ENCODE assay signal across 21 cellular contexts in genomic region chr3:151775314-151776258, GRCh38. TPM values are rescaled to one million over a fixed set of nuclear protein-coding genes. Genes with fewer than 3 reads are reported as not detected.
DNase-seq lines count a peak whose midpoint lies in the region; ATAC-seq, FAIRE-seq and TF ChIP-seq lines count a peak whose summit lies in the region.
"Had no signal": no experiment of that assay in that cellular context is flagged by ENCODE, and none has a peak within 500 bp of the region (broad histone marks: within the 10 kb centered on the region; RNA-seq: fewer than 3 reads in every experiment).

No MANE protein-coding gene starts in this region.

- TF ChIP-seq POLR2A in A549 (IDR thresholded peaks at IDR 0.05; ENCODE audit: low read length), result no peak

- TF ChIP-seq CTCF in A549 (IDR thresholded peaks at IDR 0.05) (no peak), Calu3 (IDR thresholded peaks at IDR 0.05; ENCODE audit: unreplicated experiment) (no peak), endothelial cell (IDR thresholded peaks at IDR 0.05; ENCODE audit: unreplicated experiment) (no peak)

- peak overlapping the region; percentile 1 to 41; a peak in 2 of 6 replicates for H3K27ac ChIP-seq in A549

- no TSS peak for BruUV-seq in Calu3 (replicated peaks; lab: Mats Ljungman, UMichigan)

- no peak overlapping the region for H3K4me3 Mint-ChIP-seq in Calu3 (ENCODE audit: low read depth, unreplicated experiment)
- no peak overlapping the region for H3K4me3 Mint-ChIP-seq in endothelial cell (ENCODE audit: unreplicated experiment)
- H3K4me3 Mint-ChIP-seq: CD8-positive, alpha-beta T cell; HFFc6 had no signal

- peaks cover 75% of the 10 kb centered on the region for H3K4me1 ChIP-seq in A549
- H3K4me1 ChIP-seq: BE2C had no signal

- H3K27me3 Mint-ChIP-seq in Calu3 (ENCODE audit: unreplicated experiment) (no peaks in the 10 kb centered on the region), endothelial cell (ENCODE audit: unreplicated experiment) (peaks cover 2% of the 10 kb centered on the region)

- DNase-seq in A549 (ENCODE audit: low read depth in 1 of 2, low spot score in 1 of 2), result no peak
- DNase-seq in Calu3, result no peak
- peak; percentile 52 for DNase-seq in NOMO-1 treated with DMSO at 0.1 percent for 48 hours (lab: John Stamatoyannopoulos, UW; ENCODE audit: unreplicated experiment)
- DNase-seq in endothelial cell (ENCODE audit: low spot score), result no peak
- no peak for DNase-seq in NCI-H446 (lab: John Stamatoyannopoulos, UW)
- DNase-seq in HuH-7.5 (ENCODE audit: low spot score), result no peak
- DNase-seq in NCI-H146 treated with DMSO at 0.1 percent for 48 hours (lab: John Stamatoyannopoulos, UW; ENCODE audit: unreplicated experiment), result no peak
- DNase-seq: BE2C; CD8-positive, alpha-beta T cell; HFFc6; MV-4-11; NCI-H146; NCI-H226; NCI-H526; NK-92 treated with Interleukin-12 subunit alpha and Interleukin-12 subunit beta, amount 100 ng/mL, for 24 hours; T-helper 1 cell; T1000 had no signal

- 87% methylated on average over 4 of the region's 4 CpGs for WGBS in A549 (ENCODE audit: missing lambda C conversion rate)

- H3K36me3 Mint-ChIP-seq in Calu3 (ENCODE audit: insufficient read depth, unreplicated experiment) (no peaks in the 10 kb centered on the region), endothelial cell (ENCODE audit: low read depth, unreplicated experiment) (no peaks in the 10 kb centered on the region)
- H3K36me3 Mint-ChIP-seq: CD8-positive, alpha-beta T cell had no signal

- no peaks in the 10 kb centered on the region for H3K9me3 ChIP-seq in A549
- H3K9me3 ChIP-seq: BE2C had no signal

- CTCF ChIA-PET in A549 (lab: Yijun Ruan, JAX) (interaction anchor here (0.5 kb wide), 1 partner anchor 27 kb away, joined by 3 read pairs; no protein-coding TSS in a partner anchor), Calu3 (lab: Charles Lee) (interaction anchor here (0.7 kb wide), 1 partner anchor 419 kb away, joined by 3 read pairs; no protein-coding TSS in a partner anchor)

- H3K4me1 Mint-ChIP-seq in Calu3 (ENCODE audit: low read depth, unreplicated experiment), result peaks cover 31% of the 10 kb centered on the region
- H3K4me1 Mint-ChIP-seq in endothelial cell (ENCODE audit: unreplicated experiment), result peaks cover 11% of the 10 kb centered on the region

- intact Hi-C loops in Calu3 (cut with micrococcal nuclease; ENCODE audit: unreplicated experiment), result no loop called here

- H3K4me3 ChIP-seq in A549, result no peak overlapping the region

- POLR2A ChIA-PET in A549 (lab: Yijun Ruan, JAX), result no interaction called here

- TF ChIP-seq EP300 in A549 (IDR thresholded peaks at IDR 0.05), result no peak

- H3K4me2 ChIP-seq in A549, result peak overlapping the region; percentile 18

- no peak for FAIRE-seq in A549 (lab: Jason Lieb, UNC)
- FAIRE-seq: GM12892 had no signal

- H3K9me3 Mint-ChIP-seq in Calu3 (ENCODE audit: low read depth, unreplicated experiment) (no peaks in the 10 kb centered on the region), endothelial cell (ENCODE audit: unreplicated experiment) (no peaks in the 10 kb centered on the region)
- H3K9me3 Mint-ChIP-seq: CD8-positive, alpha-beta T cell; HFFc6 had no signal

- no peak for ATAC-seq in A549
- ATAC-seq: CD8-positive, alpha-beta T cell had no signal

- H3K27ac Mint-ChIP-seq in Calu3 (ENCODE audit: unreplicated experiment) (peak overlapping the region; percentile 1), endothelial cell (ENCODE audit: unreplicated experiment) (peak overlapping the region; percentile 72)
- H3K27ac Mint-ChIP-seq: CD8-positive, alpha-beta T cell; HFFc6 had no signal

- no peak for TF ChIP-seq RAD21 in A549 (conservative IDR thresholded peaks at IDR 0.05 in 1 of 2, IDR thresholded peaks at IDR 0.05 in 1 of 2)

TF ChIP-seq in A549, 52 proteins besides CTCF, POLR2A, EP300 and RAD21:
- TF ChIP-seq MAFK (IDR thresholded peaks at IDR 0.05; ENCODE audit: partially characterized antibody) (peak; percentile 75), PHF8 (IDR thresholded peaks at IDR 0.05; ENCODE audit: borderline replicate concordance, low read depth) (no peak), REST (IDR thresholded peaks at IDR 0.05) (no peak), HOXA7 (CRISPR knock-in tag; IDR thresholded peaks at IDR 0.05) (peak; percentile 85), ESRRA (IDR thresholded peaks at IDR 0.05; ENCODE audit: borderline replicate concordance, low read length) (no peak), RARB (CRISPR knock-in tag; IDR thresholded peaks at IDR 0.05) (peak; percentile 82), TP53 (CRISPR knock-in tag; IDR thresholded peaks at IDR 0.05) (peak; percentile 70; the same call in 1 of the 2 replicates), POLR2AphosphoS2 (conservative IDR thresholded peaks at IDR 0.05; ENCODE audit: low read length) (peak; percentile 21), HMGXB4 (CRISPR knock-in tag; IDR thresholded peaks at IDR 0.05; ENCODE audit: borderline replicate concordance) (peak; percentile 63; the same call in 1 of the 2 replicates), USF2 (IDR thresholded peaks at IDR 0.05) (no peak), FOSL2 (IDR thresholded peaks at IDR 0.05) (no peak), FOSL2 (CRISPR knock-in tag; IDR thresholded peaks at IDR 0.05) (peak; percentile 30; the same call in 1 of the 2 replicates), ZNF302 (CRISPR knock-in tag; IDR thresholded peaks at IDR 0.05) (0 out of 2 replicates have a peak, but pooled peaks have one; percentile 17), TFCP2L1 (CRISPR knock-in tag; IDR thresholded peaks at IDR 0.05) (peak; percentile 50), ZSCAN20 (CRISPR knock-in tag; IDR thresholded peaks at IDR 0.05) (peak; percentile 75; the same call in 1 of the 2 replicates), FOSB (CRISPR knock-in tag; IDR thresholded peaks at IDR 0.05) (peak; percentile 36; the same call in 1 of the 2 replicates), NR3C1 (IDR thresholded peaks at IDR 0.05) (no peak), JUN (IDR thresholded peaks at IDR 0.05) (no peak)

RNA-seq across cellular contexts. Expression of gene AADAC, which starts 38.3 kb away (rescaled TPM):
- 35.7 and 45.0 TPM in 2 replicates for polyA plus RNA-seq in A549 (2011; rRNA removed)
- polyA plus RNA-seq in A549 (2012; cell fraction: cytosol; rRNA removed), result 4.3 TPM in 2 replicates
- 12.7 and 22.0 TPM in 2 replicates for polyA plus RNA-seq in A549 (2012; cell fraction: nucleus; rRNA removed)
- polyA plus RNA-seq in A549 (2017; fragmentation: RNase III; extraction: RNeasy Plus Mini Kit Qiagen cat#74134 plus additional on column Dnase treatment), result 12.7 to 17.0 TPM (median 15.3 TPM) in 3 replicates
- polyA minus RNA-seq in A549 (2011; rRNA and poly(A)+ RNA removed), result 4.0 and 4.5 TPM in 2 replicates
- 0.91 TPM in 1 of 2 replicates, not detected in the other for total RNA-seq in Calu3 (2022)
- total RNA-seq in endothelial cell (ENCODE audit: unreplicated experiment), result not detected
- total RNA-seq: CD8-positive, alpha-beta T cell; HFFc6; HT1080 had no signal
- polyA plus RNA-seq: AG04450 had no signal

RNA-seq across cellular contexts. Expression of gene AADACL2, which starts 41.9 kb away (rescaled TPM):
- polyA plus RNA-seq in A549 (2011; rRNA removed), result not detected in 2 replicates
- not detected in 2 replicates for polyA plus RNA-seq in A549 (2012; cell fraction: cytosol; rRNA removed)
- polyA plus RNA-seq in A549 (2012; cell fraction: nucleus; rRNA removed), result not detected in 2 replicates
- polyA plus RNA-seq in A549 (2017; fragmentation: RNase III; extraction: RNeasy Plus Mini Kit Qiagen cat#74134 plus additional on column Dnase treatment), result not detected in 3 replicates
- not detected in 2 replicates for polyA minus RNA-seq in A549 (2011; rRNA and poly(A)+ RNA removed)
- not detected in 2 replicates for total RNA-seq in Calu3 (2022)
- total RNA-seq in endothelial cell (ENCODE audit: unreplicated experiment), result not detected
- total RNA-seq: CD8-positive, alpha-beta T cell; H4; HFFc6; HT1080 had no signal
- polyA plus RNA-seq: AG04450 had no signal
